In genomic region chr22:22884010-22884887, GRCh38 we compare ENCODE assay signal across 8 cellular contexts. TPM values are rescaled to one million over a fixed set of nuclear protein-coding genes. Genes with fewer than 3 reads are reported as not detected.
DNase-seq lines count a peak whose midpoint lies in the region; ATAC-seq and TF ChIP-seq lines count a peak whose summit lies in the region.

No MANE protein-coding gene starts in this region.

- H3K27ac Mint-ChIP-seq in neural crest cell (ENCODE audit: unreplicated experiment), result no peak overlapping the region

- no peaks in the 10 kb centered on the region for H3K9me3 ChIP-seq in Panc1 (ENCODE audit: control insufficient read depth, insufficient read depth, low read depth, low read length)

- intact Hi-C loops in Panc1 (cut with micrococcal nuclease; ENCODE audit: unreplicated experiment), result no loop called here

- H3K27ac ChIP-seq in Panc1 (ENCODE audit: low read length), result no peak overlapping the region

- CTCF ChIA-PET in Panc1 (lab: Charles Lee), result interaction anchor here (0.5 to 2.2 kb wide), 7 partner anchors 36 to 600 kb away, joined by 3 to 8 read pairs (median 6); no protein-coding TSS in a partner anchor

- no peaks in the 10 kb centered on the region for H3K36me3 ChIP-seq in Panc1 (ENCODE audit: control insufficient read depth, insufficient read depth, low read length)

- no peaks in the 10 kb centered on the region for H3K9me3 Mint-ChIP-seq in neural crest cell

- H3K4me3 ChIP-seq in Panc1 (ENCODE audit: low read depth in 2 of 2, low read length in 2 of 2), result no peak overlapping the region

- DNase-seq in GM10266 (ENCODE audit: extremely low spot score) (peak; percentile 63), HT1080 (ENCODE audit: low read depth) (peak; percentile 61), Panc1 (ENCODE audit: low read depth, low spot score) (no peak), fibroblast of peridontal ligament (ENCODE audit: extremely low read depth) (peak; percentile 54), neural crest cell (ENCODE audit: low read depth, low spot score) (peak; percentile 61), ureter (ENCODE audit: low spot score) (peak; percentile 62)
- peak; percentile 62 for DNase-seq in activated T-cell treated with anti-CD3 and anti-CD28 coated beads, Interleukin-2, amount 50 U/mL, for 1 hour

- peaks cover 75% of the 10 kb centered on the region for H3K27me3 Mint-ChIP-seq in neural crest cell (ENCODE audit: low read depth)

- POLR2A ChIA-PET in Panc1 (lab: Charles Lee), result interaction anchor here (0.6 kb wide), 1 partner anchor 1322 kb away, joined by 3 read pairs; no protein-coding TSS in a partner anchor

- in situ Hi-C loops in Panc1 (cut with HindIII; ENCODE audit: low pct_unique_long_range_greater_than_20kb, low sequenced_read_pairs), result no loop called here

- H3K4me3 Mint-ChIP-seq in neural crest cell, result no peak overlapping the region

- H3K27me3 ChIP-seq in Panc1 (ENCODE audit: control insufficient read depth, insufficient read depth, low read length), result no peaks in the 10 kb centered on the region

- no peaks in the 10 kb centered on the region for H3K36me3 Mint-ChIP-seq in neural crest cell (ENCODE audit: low read depth)

- TF ChIP-seq CTCF in GM10266 (IDR thresholded peaks at IDR 0.05; ENCODE audit: control insufficient read depth, insufficient read depth, low read depth, missing control alignments) (peak; percentile 70), Panc1 (IDR thresholded peaks at IDR 0.05) (peak; percentile 72), neural crest cell (conservative IDR thresholded peaks at IDR 0.05) (peak; percentile 73)

- peak; percentile 85 for ATAC-seq in Panc1
- no peak for ATAC-seq in HG03571 (IDR thresholded peaks at IDR 0.05; ENCODE audit: unreplicated experiment)

- no peaks in the 10 kb centered on the region for H3K4me1 ChIP-seq in Panc1 (ENCODE audit: control insufficient read depth, insufficient read depth, low read length)

- H3K4me1 Mint-ChIP-seq in neural crest cell, result no peaks in the 10 kb centered on the region

- BruUV-seq in Panc1 (replicated peaks; lab: Mats Ljungman, UMichigan), result no TSS peak

RNA-seq across cellular contexts. Expression of gene IGLL5, which starts 3.4 kb away (rescaled TPM):
- total RNA-seq in HT1080 (2014; rRNA removed; shearing (Covaris generic)), result not detected in 2 replicates
- not detected in 2 replicates for polyA plus RNA-seq in HT1080 (2015; cell fraction: cytosol; rRNA removed)
- polyA plus RNA-seq in HT1080 (2015; cell fraction: nucleus; rRNA removed), result not detected in 2 replicates
- total RNA-seq in Panc1 (2021; ENCODE audit: unreplicated experiment) (not detected), neural crest cell (not detected in 2 replicates), ureter (34.5 TPM)
- not detected for polyA plus RNA-seq in Panc1 (2012; ENCODE audit: insufficient read length)

Comparison
In these comparisons a context has a peak if more than half of its experiments do, and no peak if none do; other contexts are left out.
1. RNA of gene IGLL5, which starts 3.4 kb away (total RNA-seq): 34.5 TPM in ureter (single experiment); not detected in HT1080, not detected in Panc1 (single experiment) and not detected in neural crest cell; every median in the first group is over 10 times any median in the second.
2. Peak in every context shown above with its lines, with median percentiles within 50 percentile points of each other: CTCF ChIP-seq.